ENCODE assay signal across 28 cellular contexts in genomic region chr5:14218011-14218410, GRCh38.
DNase-seq lines count a peak whose midpoint lies in the region; ATAC-seq, FAIRE-seq and TF ChIP-seq lines count a peak whose summit lies in the region.
"Had no signal": no experiment of that assay in that cellular context is flagged by ENCODE, and none has a peak within 500 bp of the region (broad histone marks: within the 10 kb centered on the region; RNA-seq: fewer than 3 reads in every experiment).

No MANE protein-coding gene starts in this region.

- no peak for FAIRE-seq in GM12878 (lab: Jason Lieb, UNC)
- FAIRE-seq: islet of Langerhans had no signal

- H2BK15ac ChIP-seq in IMR-90 (ENCODE audit: low read depth, low read length): no peak overlapping the region

- H3K27me3 ChIP-seq in IMR-90 (ENCODE audit: control insufficient read depth, insufficient read depth, low read length): no peaks in the 10 kb centered on the region
- no peaks in the 10 kb centered on the region for H3K27me3 ChIP-seq in GM12878 (replicated peaks in 1 of 2; ENCODE audit: control insufficient read depth in 2 of 2, insufficient read depth in 2 of 2, low read length in 1 of 2)
- no peaks in the 10 kb centered on the region for H3K27me3 ChIP-seq in mucosa of rectum (ENCODE audit: control insufficient read depth in 2 of 2, insufficient read depth in 2 of 2, low read length in 2 of 2)
- no peaks in the 10 kb centered on the region for H3K27me3 ChIP-seq in stomach smooth muscle (ENCODE audit: control insufficient read depth in 1 of 2, insufficient read depth in 2 of 2, low read length in 2 of 2)
- no peaks in the 10 kb centered on the region for H3K27me3 ChIP-seq in Peyer's patch
- H3K27me3 ChIP-seq: brain microvascular endothelial cell, esophagus squamous epithelium, gastrocnemius medialis, ovary, SJSA1, vagina had no signal

- in situ Hi-C loops in IMR-90 (cut with MboI; ENCODE audit: low sequenced_read_pairs): no loop called here
- in situ Hi-C loops in GM12878 (cut with MboI): no loop called here

- H3K79me1 ChIP-seq in IMR-90 (ENCODE audit: low read depth in 1 of 2, low read length in 2 of 2): peaks cover 0 to 70% of the 10 kb centered on the region in 2 experiments; a peak in 2 of 4 replicates

- DNase-seq in IMR-90 (no peak), GM12878 (ENCODE audit: low read depth, low spot score) (no peak), OCI-M2 (lab: John Stamatoyannopoulos, UW; ENCODE audit: unreplicated experiment) (no peak), Peyer's patch (no peak)
- DNase-seq: activated CD4-positive, alpha-beta T cell treated with anti-CD3 and anti-CD28 coated beads, Interleukin-2, amount 50 U/mL, for 4 hours; brain microvascular endothelial cell; CD4-positive, CD25-positive, alpha-beta regulatory T cell; DMS 273 treated with DMSO at 0.1 percent for 48 hours; effector memory CD4-positive, alpha-beta T cell; esophagus squamous epithelium; gastrocnemius medialis; HCEC 1CT; hypothalamus; Karpas-422; mammary epithelial cell; naive thymus-derived CD8-positive, alpha-beta T cell; NCI-H1092 treated with DMSO at 0.1 percent for 48 hours; NCI-H2029; NCI-H226; NCI-H774; OCI-M1; ovary had no signal

- H3K27ac ChIP-seq in IMR-90 (ENCODE audit: insufficient read depth, low read length): no peak overlapping the region
- H3K27ac ChIP-seq in GM12878 (ENCODE audit: control insufficient read depth, insufficient read depth): no peak overlapping the region
- H3K27ac ChIP-seq in mucosa of rectum (ENCODE audit: low read depth in 2 of 2, low read length in 2 of 2): peak overlapping the region; percentile 68 to 78
- H3K27ac ChIP-seq in stomach smooth muscle (ENCODE audit: low read length): peak overlapping the region; percentile 79
- H3K27ac ChIP-seq in Peyer's patch: peak overlapping the region in 1 of 4 donors; percentile 59
- H3K27ac ChIP-seq: SJSA1, vagina had no signal

- no peak overlapping the region for H2BK120ac ChIP-seq in IMR-90 (ENCODE audit: low read depth, low read length)

- no peak overlapping the region; the same call in 1 of the 2 replicates for H3K14ac ChIP-seq in IMR-90 (replicated peaks; ENCODE audit: low read depth, low read length)

- no peak overlapping the region for H3K4me3 ChIP-seq in IMR-90 (ENCODE audit: insufficient read depth, low read depth, low read length)
- no peak overlapping the region for H3K4me3 ChIP-seq in GM12878
- no peak overlapping the region for H3K4me3 ChIP-seq in mucosa of rectum (ENCODE audit: low read length in 2 of 2)
- no peak overlapping the region for H3K4me3 ChIP-seq in stomach smooth muscle (ENCODE audit: low read length in 2 of 2)
- H3K4me3 ChIP-seq in Peyer's patch: no peak overlapping the region
- H3K4me3 ChIP-seq: esophagus squamous epithelium, gastrocnemius medialis, ovary, SJSA1, vagina had no signal

- RAD21 ChIA-PET in GM12878 (lab: Charles Lee; ENCODE audit: unreplicated experiment): interaction anchor here (0.6 to 12.4 kb wide), 6 partner anchors 9 to 69 kb away, joined by 3 to 373 read pairs (median 6); partner anchors contain the start of gene TRIO

- TF ChIP-seq RAD21 in IMR-90 (IDR thresholded peaks at IDR 0.05; ENCODE audit: low read length): no peak
- no peak for TF ChIP-seq RAD21 in GM12878 (IDR thresholded peaks at IDR 0.05; ENCODE audit: insufficient read depth, low read depth, low read length)

- H4K5ac ChIP-seq in IMR-90 (ENCODE audit: low read depth, low read length): no peak overlapping the region

- H2AK5ac ChIP-seq in IMR-90 (ENCODE audit: low read depth, low read length): no peak overlapping the region

- H3K9ac ChIP-seq in IMR-90 (ENCODE audit: low read depth, low read length) (peak overlapping the region; percentile 30; the same call in 1 of the 2 replicates), GM12878 (ENCODE audit: control insufficient read depth, insufficient read depth, low read length) (no peak overlapping the region), mucosa of rectum (ENCODE audit: low read depth in 1 of 2, low read length in 2 of 2) (no peak overlapping the region), stomach smooth muscle (ENCODE audit: low read length in 2 of 2) (peak overlapping the region in 1 of 2 donors; percentile 54)

- H2AK9ac ChIP-seq in IMR-90 (replicated peaks; ENCODE audit: low read depth, low read length, poor library complexity): no peak overlapping the region

- no peak for TF ChIP-seq POLR2A in IMR-90 (IDR thresholded peaks at IDR 0.05; ENCODE audit: low read depth, low read length)
- TF ChIP-seq POLR2A in GM12878 (IDR thresholded peaks at IDR 0.05; ENCODE audit: low read depth, low read length): no peak
- TF ChIP-seq POLR2A in Peyer's patch (IDR thresholded peaks at IDR 0.05): no peak

- H3K4me1 ChIP-seq in IMR-90 (ENCODE audit: control insufficient read depth, insufficient read depth, low read length) (peaks cover 45% of the 10 kb centered on the region), GM12878 (ENCODE audit: control insufficient read depth, insufficient read depth, low read length) (peaks cover 61% of the 10 kb centered on the region), mucosa of rectum (ENCODE audit: control insufficient read depth in 2 of 2, insufficient read depth in 2 of 2, low read length in 2 of 2) (peaks cover 51 to 70% of the 10 kb centered on the region in 2 donors), stomach smooth muscle (ENCODE audit: control insufficient read depth, insufficient read depth, low read length) (peaks cover 38% of the 10 kb centered on the region), Peyer's patch (peaks cover 0 to 67% (median 11%) of the 10 kb centered on the region in 4 donors)

- H2AFZ ChIP-seq in IMR-90 (replicated peaks; ENCODE audit: low read length, poor library complexity) (no peak overlapping the region), GM12878 (ENCODE audit: control insufficient read depth, low read depth, low read length) (no peak overlapping the region)

- no peak overlapping the region for H4K91ac ChIP-seq in IMR-90 (ENCODE audit: insufficient read depth, low read depth, low read length)

- SMC1A ChIA-PET in GM12878 (lab: Charles Lee; ENCODE audit: uncharacterized antibody, unreplicated experiment): interaction anchor here (0.7 to 14.5 kb wide), 11 partner anchors 9 to 225 kb away, joined by 3 to 225 read pairs (median 4); partner anchors contain the start of gene TRIO

- CTCF ChIA-PET in IMR-90 (lab: Yijun Ruan, JAX): no interaction called here
- CTCF ChIA-PET in GM12878 (lab: Yijun Ruan, JAX): interaction anchor here (0.8 to 1.3 kb wide), 4 partner anchors 15 to 109 kb away, joined by 3 to 8 read pairs (median 6); no protein-coding TSS in a partner anchor

- H3K18ac ChIP-seq in IMR-90 (ENCODE audit: low read depth, low read length): no peak overlapping the region

- intact Hi-C loops in IMR-90 (cut with micrococcal nuclease): no loop called here
- intact Hi-C loops in GM12878 (cut with micrococcal nuclease; ENCODE audit: unreplicated experiment): no loop called here

- ATAC-seq in IMR-90 (ENCODE audit: low read depth): no peak
- ATAC-seq in GM12878: no peak
- ATAC-seq in HG03521 (IDR thresholded peaks at IDR 0.05; ENCODE audit: unreplicated experiment): no peak
- ATAC-seq: naive thymus-derived CD8-positive, alpha-beta T cell had no signal

- no peak overlapping the region; the same call in 1 of the 2 replicates for H3K23ac ChIP-seq in IMR-90 (ENCODE audit: low read depth, low read length)

- H4K20me1 ChIP-seq in IMR-90 (ENCODE audit: insufficient read depth, low read length) (peaks cover 99% of the 10 kb centered on the region), GM12878 (ENCODE audit: control insufficient read depth, insufficient read depth) (no peaks in the 10 kb centered on the region)

- BruUV-seq in IMR-90 (replicated peaks; lab: Mats Ljungman, UMichigan) (no TSS peak), GM12878 (replicated peaks; lab: Mats Ljungman, UMichigan) (no TSS peak)

- WGBS in IMR-90 (ENCODE audit: extremely low coverage in 2 of 2, insufficient read length in 1 of 2), 2 experiments: no CpG with 5 or more reads among the region's 3 CpGs
- WGBS in GM12878 (ENCODE audit: insufficient coverage, insufficient replicate concordance, low lambda C conversion rate, missing lambda C conversion rate): 91% methylated on average over 3 of the region's 3 CpGs

- peak overlapping the region; percentile 29 for H2BK5ac ChIP-seq in IMR-90 (ENCODE audit: low read depth, low read length, poor library complexity, severe bottlenecking)

- TF ChIP-seq CTCF in IMR-90 (conservative IDR thresholded peaks at IDR 0.05; ENCODE audit: low read depth, low read length): no peak
- no peak for TF ChIP-seq CTCF in GM12878 (IDR thresholded peaks at IDR 0.05 in 2 of 3, conservative IDR thresholded peaks at IDR 0.05 in 1 of 3; ENCODE audit: control insufficient read depth in 2 of 3, extremely low read depth in 1 of 3, insufficient read depth in 1 of 3, low read depth in 3 of 3, low read length in 3 of 3)
- TF ChIP-seq CTCF in Peyer's patch (IDR thresholded peaks at IDR 0.05): no peak

- no peak overlapping the region for H3K56ac ChIP-seq in IMR-90 (ENCODE audit: extremely low read depth, insufficient read depth, low read length)

- no peak overlapping the region for H2BK20ac ChIP-seq in IMR-90 (ENCODE audit: low read depth, low read length)

- peaks cover 38% of the 10 kb centered on the region for H3K9me1 ChIP-seq in IMR-90 (ENCODE audit: insufficient read depth, low read length)

- POLR2A ChIA-PET in IMR-90 (lab: Charles Lee; ENCODE audit: unreplicated experiment) (no interaction called here), GM12878 (lab: Charles Lee) (interaction anchor here (0.9 to 12.4 kb wide), 6 partner anchors 10 to 68 kb away, joined by 3 to 347 read pairs (median 6); partner anchors contain the start of gene TRIO)

- H3K9me3 ChIP-seq in IMR-90 (ENCODE audit: control insufficient read depth, insufficient read depth, low read length) (no peaks in the 10 kb centered on the region), GM12878 (replicated peaks; ENCODE audit: control insufficient read depth, insufficient read depth, low read length) (no peaks in the 10 kb centered on the region), mucosa of rectum (ENCODE audit: control insufficient read depth in 2 of 2, low read length in 2 of 2) (no peaks in the 10 kb centered on the region), stomach smooth muscle (ENCODE audit: control insufficient read depth in 2 of 2, low read length in 2 of 2) (no peaks in the 10 kb centered on the region), Peyer's patch (no peaks in the 10 kb centered on the region)
- H3K9me3 ChIP-seq: esophagus squamous epithelium, gastrocnemius medialis, ovary, SJSA1, vagina had no signal

- peaks cover 91% of the 10 kb centered on the region for H3K79me2 ChIP-seq in GM12878 (ENCODE audit: control insufficient read depth, insufficient read depth, low read length)

- dilution Hi-C loops in IMR-90 (cut with HindIII; ENCODE audit: low sequenced_read_pairs, unreplicated experiment): no loop called here

- no peak for TF ChIP-seq EP300 in GM12878 (IDR thresholded peaks at IDR 0.05; ENCODE audit: borderline replicate concordance in 1 of 2, control insufficient read depth in 1 of 2, low read depth in 2 of 2, low read length in 2 of 2)

- H3K4me2 ChIP-seq in IMR-90 (ENCODE audit: low read depth, low read length) (no peak overlapping the region), GM12878 (ENCODE audit: control insufficient read depth, insufficient read depth) (peak overlapping the region; percentile 46)

- no peak overlapping the region for H4K8ac ChIP-seq in IMR-90 (ENCODE audit: low read depth in 2 of 2, low read length in 2 of 2)

- peaks cover 13% of the 10 kb centered on the region for H3K36me3 ChIP-seq in IMR-90 (ENCODE audit: control insufficient read depth, insufficient read depth, low read length)
- H3K36me3 ChIP-seq in GM12878 (ENCODE audit: control insufficient read depth in 2 of 2, insufficient read depth in 2 of 2, low read length in 1 of 2): no peaks in the 10 kb centered on the region; a peak in 2 of 4 replicates
- no peaks in the 10 kb centered on the region for H3K36me3 ChIP-seq in mucosa of rectum (ENCODE audit: control insufficient read depth in 2 of 2, insufficient read depth in 2 of 2, low read length in 2 of 2)
- no peaks in the 10 kb centered on the region for H3K36me3 ChIP-seq in stomach smooth muscle (ENCODE audit: control insufficient read depth in 2 of 2, insufficient read depth in 2 of 2, low read length in 2 of 2)
- no peaks in the 10 kb centered on the region for H3K36me3 ChIP-seq in Peyer's patch
- H3K36me3 ChIP-seq: esophagus squamous epithelium, gastrocnemius medialis, ovary, vagina had no signal

- H3K4ac ChIP-seq in IMR-90 (ENCODE audit: low read depth, low read length): no peak overlapping the region

Comparison
In these comparisons a context has a peak if more than half of its experiments do, and no peak if none do; other contexts are left out.
1. H3K27ac ChIP-seq: peak in mucosa of rectum (2 of 2) and stomach smooth muscle (single experiment); none in IMR-90 (single experiment) and GM12878 (single experiment).